Comparison of ENCODE assay signal across 21 cellular contexts in the genomic region with DNA sequence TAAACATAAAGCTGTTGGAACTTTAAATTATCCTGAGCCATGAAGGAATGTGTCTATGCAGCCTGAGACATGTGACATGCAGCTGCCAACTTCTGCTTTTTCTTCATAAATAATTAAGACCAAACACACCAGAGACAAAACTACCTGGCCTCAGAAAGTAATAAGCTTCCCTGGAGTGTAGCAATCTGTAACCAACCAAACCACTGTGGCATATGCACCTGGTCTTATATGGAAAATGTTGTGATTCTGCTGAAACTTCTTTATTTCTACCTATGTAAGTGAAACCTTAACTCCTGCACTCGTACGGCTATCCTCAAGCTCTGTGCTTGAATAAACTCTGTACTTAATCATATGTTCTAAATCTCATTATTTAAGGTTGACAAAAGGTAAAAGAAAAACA.
"Had no signal": no experiment of that assay in that cellular context is flagged by ENCODE, and none has a peak within 500 bp of the region (broad histone marks: within the 10 kb centered on the region; RNA-seq: fewer than 3 reads in every experiment).

No MANE protein-coding gene starts in this region.

- H3K4me1 ChIP-seq: left ventricle myocardium inferior, right atrium auricular region, right lobe of liver, tibial nerve, uterus had no signal

- DNase-seq: islet precursor cell; left ventricle myocardium inferior; mesendoderm; mucosa of descending colon; naive thymus-derived CD4-positive, alpha-beta T cell; ovary; right lobe of liver; stimulated activated CD4-positive, alpha-beta T cell treated with anti-CD3 and anti-CD28 coated beads, Interleukin-1b, Interleukin-23, amount 100 ng/mL, for 48 hours; stimulated activated CD4-positive, alpha-beta T cell treated with anti-CD3 and anti-CD28 coated beads, Interleukin-2, amount 100 ng/mL, for 48 hours; stimulated activated CD4-positive, alpha-beta T cell treated with anti-CD3 and anti-CD28 coated beads, Interleukin-4, amount 100 ng/mL, for 4 hours; stimulated activated CD8-positive, alpha-beta memory T cell treated with anti-CD3 and anti-CD28 coated beads, Interleukin-4, amount 100 ng/mL, for 48 hours; stimulated activated naive CD4-positive, alpha-beta T cell treated with Interleukin-2 at 50 U/mL for 16 hours; stimulated activated naive CD8-positive, alpha-beta T cell treated with anti-CD3 and anti-CD28 coated beads, Interleukin-15, amount 100 ng/mL, for 72 hours; substantia nigra; uterus had no signal

- H3K27me3 ChIP-seq: ovary, right atrium auricular region, right lobe of liver, tibial nerve, uterus had no signal

- H3K4me3 ChIP-seq: left ventricle myocardium inferior, lung, mucosa of descending colon, ovary, right atrium auricular region, right lobe of liver, smooth muscle cell, tibial nerve, uterus had no signal

- H3K9me3 ChIP-seq: mucosa of descending colon, ovary, right lobe of liver, uterus had no signal

- H3K36me3 ChIP-seq: left ventricle myocardium inferior, ovary, right atrium auricular region, right lobe of liver, tibial nerve had no signal

- H3K4me2 ChIP-seq: smooth muscle cell had no signal

- ATAC-seq: mucosa of descending colon; naive thymus-derived CD4-positive, alpha-beta T cell; natural killer cell treated with Interleukin-12 subunit alpha and Interleukin-12 subunit beta and Interleukin-15 and Interleukin-18, amount 100 ng/mL, for 72 hours; right lobe of liver; stimulated activated memory B cell treated with anti-CD40 and anti-IgM and Interleukin-4, amounts not matched to agents 10 μg/mL and 1 μg/mL and 100 μg/mL, for 72 hours; stimulated activated naive CD8-positive, alpha-beta T cell treated with anti-CD3 and anti-CD28 coated beads, Interleukin-15, amount 100 ng/mL, for 72 hours had no signal

- H3K27ac ChIP-seq: left ventricle myocardium inferior, ovary, right atrium auricular region, right lobe of liver, tibial nerve, uterus had no signal
